In the genomic region with DNA sequence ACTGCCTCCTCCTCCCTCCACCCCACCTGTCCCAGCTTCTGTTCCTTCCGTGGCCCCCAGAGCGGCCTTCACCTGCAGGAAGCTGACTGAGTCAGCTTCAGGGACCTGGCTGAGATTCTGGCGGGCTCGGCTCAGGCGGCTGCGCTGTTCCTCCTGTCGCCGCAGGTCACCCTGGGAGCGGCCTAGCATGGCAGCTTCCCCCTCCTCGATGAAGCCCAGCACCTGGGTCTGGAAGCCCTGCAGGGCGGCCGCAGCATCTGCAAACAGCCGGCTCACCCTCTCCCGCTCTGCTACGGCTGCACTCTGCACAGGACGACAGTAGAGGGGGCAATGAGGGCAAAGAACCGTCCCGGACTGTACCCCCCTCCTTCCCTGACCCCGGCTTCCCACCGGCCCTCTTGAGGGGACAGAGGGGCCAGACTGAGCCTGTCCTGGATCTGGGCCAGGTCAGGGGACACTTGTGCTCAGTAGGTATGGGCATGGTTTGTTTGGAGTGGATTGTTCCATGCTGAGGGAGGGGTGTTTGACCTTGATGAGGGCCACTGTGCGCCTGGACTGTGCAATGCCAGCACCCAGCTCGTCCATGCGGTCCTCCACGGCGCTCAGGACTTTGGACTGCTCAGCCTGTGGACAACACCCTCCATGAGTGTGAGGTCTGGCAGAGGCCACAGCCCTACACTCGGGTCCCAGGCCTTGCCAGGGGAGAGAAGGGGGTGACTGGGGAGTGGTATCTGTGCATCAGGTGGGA, we compare ENCODE assay signal across 6 cellular contexts. TPM values are rescaled to one million over a fixed set of nuclear protein-coding genes. Genes with fewer than 3 reads are reported as not detected.
DNase-seq lines count a peak whose midpoint lies in the region; ATAC-seq and TF ChIP-seq lines count a peak whose summit lies in the region.

No MANE protein-coding gene starts in this region.

- H3K9ac ChIP-seq in GM23248, result peak overlapping the region; percentile 75
- H3K9ac ChIP-seq in fibroblast of lung (ENCODE audit: insufficient read depth, low read length), result peak overlapping the region; percentile 40

- H3K27ac ChIP-seq in GM23248 (peak overlapping the region; percentile 41), fibroblast of lung (ENCODE audit: insufficient read depth, low read length) (peak overlapping the region; percentile 76)

- H2AFZ ChIP-seq in GM23248, result no peak overlapping the region
- no peak overlapping the region for H2AFZ ChIP-seq in fibroblast of lung (ENCODE audit: low read length)

- H3K4me2 ChIP-seq in GM23248 (ENCODE audit: unreplicated experiment) (peak overlapping the region; percentile 62), fibroblast of lung (ENCODE audit: extremely low read depth, insufficient read depth, low read length) (peak overlapping the region; percentile 73)

- H3K79me2 ChIP-seq in GM23248 (ENCODE audit: insufficient read depth), result no peaks in the 10 kb centered on the region
- H3K79me2 ChIP-seq in fibroblast of lung (ENCODE audit: control insufficient read depth, insufficient read depth, low read length), result no peaks in the 10 kb centered on the region

- H3K9me3 ChIP-seq in GM23248 (ENCODE audit: low read depth) (no peaks in the 10 kb centered on the region), fibroblast of lung (ENCODE audit: control insufficient read depth, insufficient read depth, low read depth, low read length) (no peaks in the 10 kb centered on the region)

- TF ChIP-seq CTCF in fibroblast of lung (conservative IDR thresholded peaks at IDR 0.05 in 1 of 2, IDR thresholded peaks at IDR 0.05 in 1 of 2; ENCODE audit: low read depth in 1 of 2, low read length in 2 of 2), result peak in 1 of 2 donors; percentile 17

- H3K36me3 ChIP-seq in GM23248 (ENCODE audit: low read depth), result no peaks in the 10 kb centered on the region
- H3K36me3 ChIP-seq in fibroblast of lung (ENCODE audit: control insufficient read depth, insufficient read depth, low read length), result no peaks in the 10 kb centered on the region

- peak; percentile 33 for DNase-seq in GM23248
- DNase-seq in activated CD4-positive, alpha-beta T cell treated with anti-CD3 and anti-CD28 coated beads for 24 hours (ENCODE audit: low read depth in 2 of 2), result peak; percentile 43 to 58
- no peak for DNase-seq in fibroblast of lung (ENCODE audit: low read depth in 2 of 2)
- peak; percentile 61 for DNase-seq in stimulated activated CD4-positive, alpha-beta T cell treated with anti-CD3 and anti-CD28 coated beads, Interleukin-2, amount 100 ng/mL, for 4 hours (ENCODE audit: low read depth)

- H3F3A ChIP-seq in GM23248 (ENCODE audit: insufficient read depth), result peaks cover 11% of the 10 kb centered on the region; the same call in 1 of the 2 replicates

- 41 to 43% methylated on average over 25 to 26 of the region's 26 CpGs for WGBS in GM23248 (ENCODE audit: low coverage in 1 of 2, low lambda C conversion rate in 2 of 2, missing lambda C conversion rate in 2 of 2), 2 experiments

- peak overlapping the region; percentile 63; the same call in 1 of the 2 replicates for H3K4me3 ChIP-seq in GM23248
- H3K4me3 ChIP-seq in fibroblast of lung (replicated peaks in 1 of 4; ENCODE audit: control extremely low read depth in 1 of 4, insufficient read depth in 1 of 4, low read depth in 3 of 4, low read length in 4 of 4), result peak overlapping the region; percentile 26 to 68 (median 45)

- in situ Hi-C loops in GM23248 (cut with MboI), result no loop called here

- no peaks in the 10 kb centered on the region for H3K9me2 ChIP-seq in GM23248 (ENCODE audit: insufficient read depth)

- peaks cover 12% of the 10 kb centered on the region for H3K27me3 ChIP-seq in GM23248 (replicated peaks; ENCODE audit: insufficient read depth)
- peaks cover 6% of the 10 kb centered on the region for H3K27me3 ChIP-seq in fibroblast of lung (ENCODE audit: control insufficient read depth, insufficient read depth, low read length)

- ATAC-seq in GM18519 (IDR thresholded peaks at IDR 0.05; ENCODE audit: low FRiP score, unreplicated experiment) (no peak), HG02981 (IDR thresholded peaks at IDR 0.05; ENCODE audit: unreplicated experiment) (no peak)

- H4K20me1 ChIP-seq in GM23248 (ENCODE audit: insufficient read depth), result no peaks in the 10 kb centered on the region
- H4K20me1 ChIP-seq in fibroblast of lung (ENCODE audit: control insufficient read depth, extremely low read depth, insufficient read depth, low read length), result no peaks in the 10 kb centered on the region

- peaks cover 30% of the 10 kb centered on the region for H3K4me1 ChIP-seq in GM23248 (ENCODE audit: insufficient read depth)
- peaks cover 27% of the 10 kb centered on the region for H3K4me1 ChIP-seq in fibroblast of lung (ENCODE audit: control insufficient read depth, extremely low read depth, insufficient read depth, low read length)

RNA-seq across cellular contexts. Expression of gene TRIM47, which starts 2.0 kb away (rescaled TPM):
- 1.4 and 2.4 TPM in 2 replicates for total RNA-seq in GM23248 (2014; rRNA removed; shearing (Covaris generic))
- 1.2 and 2.0 TPM in 2 replicates for polyA plus RNA-seq in GM23248 (2016; fragmentation: Nextera tagmentation; extraction: Ambion mirVana)
- 16.0 and 18.2 TPM in 2 replicates for total RNA-seq in fibroblast of lung
- 2.2 and 4.8 TPM in 2 replicates for polyA plus RNA-seq in fibroblast of lung
- 4.4 and 10.9 TPM in 2 replicates for polyA plus RNA-seq in fibroblast of lung (2012)
- 7.7 and 13.2 TPM in 2 replicates for polyA minus RNA-seq in fibroblast of lung (ENCODE audit: low replicate concordance)

RNA-seq across cellular contexts. Expression of gene TRIM65, which starts 20.4 kb away (rescaled TPM):
- total RNA-seq in GM23248 (2014; rRNA removed; shearing (Covaris generic)), result 24.2 and 25.7 TPM in 2 replicates
- 9.9 and 10.2 TPM in 2 replicates for polyA plus RNA-seq in GM23248 (2016; fragmentation: Nextera tagmentation; extraction: Ambion mirVana)
- 15.9 and 17.2 TPM in 2 replicates for total RNA-seq in fibroblast of lung
- polyA plus RNA-seq in fibroblast of lung, result 4.3 TPM in 2 replicates
- polyA plus RNA-seq in fibroblast of lung (2012), result 8.2 and 8.6 TPM in 2 replicates
- 6.8 and 11.5 TPM in 2 replicates for polyA minus RNA-seq in fibroblast of lung (ENCODE audit: low replicate concordance)

RNA-seq across cellular contexts. Expression of gene WBP2, which starts 21.2 kb away (rescaled TPM):
- total RNA-seq in GM23248 (2014; rRNA removed; shearing (Covaris generic)), result 17.4 and 22.9 TPM in 2 replicates
- polyA plus RNA-seq in GM23248 (2016; fragmentation: Nextera tagmentation; extraction: Ambion mirVana) (59.4 and 64.8 TPM in 2 replicates), fibroblast of lung (53.4 and 56.1 TPM in 2 replicates)
- 20.5 and 39.5 TPM in 2 replicates for total RNA-seq in fibroblast of lung
- 84.6 and 92.3 TPM in 2 replicates for polyA plus RNA-seq in fibroblast of lung (2012)
- polyA minus RNA-seq in fibroblast of lung (ENCODE audit: low replicate concordance), result 56.6 and 62.7 TPM in 2 replicates

RNA-seq across cellular contexts. Expression of gene MRPL38, which starts 28.3 kb away (rescaled TPM):
- total RNA-seq in GM23248 (2014; rRNA removed; shearing (Covaris generic)), result 18.8 and 36.9 TPM in 2 replicates
- polyA plus RNA-seq in GM23248 (2016; fragmentation: Nextera tagmentation; extraction: Ambion mirVana) (51.9 and 58.4 TPM in 2 replicates), fibroblast of lung (19.3 and 29.7 TPM in 2 replicates)
- total RNA-seq in fibroblast of lung, result 30.8 and 36.0 TPM in 2 replicates
- 28.1 and 51.3 TPM in 2 replicates for polyA plus RNA-seq in fibroblast of lung (2012)
- polyA minus RNA-seq in fibroblast of lung (ENCODE audit: low replicate concordance), result 57.4 and 86.3 TPM in 2 replicates

RNA-seq across cellular contexts. Expression of gene UNC13D, which starts 32.2 kb away (rescaled TPM):
- under 0.01 and 0.65 TPM in 2 replicates for total RNA-seq in GM23248 (2014; rRNA removed; shearing (Covaris generic))
- 0.06 TPM in 1 of 2 replicates, not detected in the other for polyA plus RNA-seq in GM23248 (2016; fragmentation: Nextera tagmentation; extraction: Ambion mirVana)
- total RNA-seq in fibroblast of lung, result 1.5 TPM in 2 replicates
- polyA plus RNA-seq in fibroblast of lung, result 0.12 and 0.22 TPM in 2 replicates
- 0.10 and 0.16 TPM in 2 replicates for polyA plus RNA-seq in fibroblast of lung (2012)
- polyA minus RNA-seq in fibroblast of lung (ENCODE audit: low replicate concordance), result 1.1 TPM in 1 of 2 replicates, not detected in the other

Comparison
In these comparisons a context has a peak if more than half of its experiments do, and no peak if none do; other contexts are left out.
1. DNase-seq: peak in GM23248 (single experiment), activated CD4-positive, alpha-beta T cell treated with anti-CD3 and anti-CD28 coated beads for 24 hours (2 of 2) and stimulated activated CD4-positive, alpha-beta T cell treated with anti-CD3 and anti-CD28 coated beads, Interleukin-2, amount 100 ng/mL, for 4 hours (single experiment); none in fibroblast of lung (0 of 2).